Comparison of ENCODE assay signal across 5 cellular contexts in the genomic region with DNA sequence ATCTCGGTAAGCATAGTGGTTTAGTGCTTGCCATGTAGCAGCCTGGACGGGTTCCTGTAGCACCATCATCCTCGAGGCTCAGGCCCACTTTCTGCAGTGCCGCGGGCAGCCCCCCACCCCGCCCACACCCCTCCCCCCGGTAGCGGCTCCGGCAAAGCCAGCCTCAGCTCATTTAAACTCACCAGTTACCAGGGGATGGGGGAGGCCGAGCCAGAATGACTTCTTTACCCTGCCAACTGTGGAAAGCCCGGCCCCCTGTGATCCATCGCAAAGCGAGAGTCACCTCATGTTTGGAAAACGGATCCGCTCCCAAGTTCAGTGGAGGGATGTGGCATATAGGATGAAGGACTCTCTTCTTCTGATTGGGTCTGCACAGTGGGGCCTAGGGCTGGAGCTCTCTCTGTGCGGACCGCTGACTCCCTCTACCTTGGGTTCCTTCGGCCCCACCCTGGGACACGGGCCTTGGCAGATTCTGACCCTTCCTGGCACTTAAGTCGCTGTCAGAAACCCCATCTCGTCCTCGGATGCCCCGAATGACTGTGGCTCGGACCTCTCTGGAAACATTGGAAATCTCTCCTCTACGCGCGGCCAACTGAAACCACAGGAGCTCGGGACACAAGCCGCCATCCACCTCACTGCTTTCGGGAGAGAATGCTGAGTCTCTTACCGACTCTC.
"Had no signal": no experiment of that assay in that cellular context is flagged by ENCODE, and none has a peak within 500 bp of the region (broad histone marks: within the 10 kb centered on the region; RNA-seq: fewer than 3 reads in every experiment).

No MANE protein-coding gene starts in this region.

- H3K9me3 ChIP-seq: HAP-1 had no signal

- H3K36me3 ChIP-seq: HAP-1 had no signal

- H3K4me1 ChIP-seq: HAP-1 had no signal

- ATAC-seq: GM23338, HCT116, K562 had no signal

- DNase-seq: IMR-90 had no signal

- H3K4me3 ChIP-seq: GM23338, HAP-1, K562 had no signal
